ENCODE assay signal across 13 cellular contexts in genomic region chr6:137647762-137648412, GRCh38.
DNase-seq lines count a peak whose midpoint lies in the region; ATAC-seq and TF ChIP-seq lines count a peak whose summit lies in the region.
"Had no signal": no experiment of that assay in that cellular context is flagged by ENCODE, and none has a peak within 500 bp of the region (broad histone marks: within the 10 kb centered on the region; RNA-seq: fewer than 3 reads in every experiment).

No MANE protein-coding gene starts in this region.

- peaks cover 0 to 4% (median 0%) of the 10 kb centered on the region in 3 experiments; a peak in 5 of 7 replicates for H3K36me3 Mint-ChIP-seq in H9 (ENCODE audit: insufficient read depth in 1 of 3, low read depth in 3 of 3)

- no peaks in the 10 kb centered on the region; a peak in 1 of 5 replicates for H3K9me3 Mint-ChIP-seq in H9

- H3K27me3 ChIP-seq in H9 (ENCODE audit: insufficient read depth, low read length) (no peaks in the 10 kb centered on the region), smooth muscle cell (ENCODE audit: low read depth) (no peaks in the 10 kb centered on the region), BE2C (peaks cover 3% of the 10 kb centered on the region; the same call in 1 of the 2 replicates)

- H3K27me3 Mint-ChIP-seq in H9 (ENCODE audit: low read depth) = no peaks in the 10 kb centered on the region

- H3K9me3 ChIP-seq in H9 (ENCODE audit: control insufficient read depth, low read depth, low read length) (no peaks in the 10 kb centered on the region), smooth muscle cell (replicated peaks; ENCODE audit: low read depth) (no peaks in the 10 kb centered on the region), BE2C (no peaks in the 10 kb centered on the region)

- H4K20me1 ChIP-seq in H9 (ENCODE audit: control insufficient read depth, insufficient read depth, insufficient read length) (no peaks in the 10 kb centered on the region), smooth muscle cell (ENCODE audit: low read depth) (no peaks in the 10 kb centered on the region)

- H2BK120ac ChIP-seq in H9 (ENCODE audit: low read depth, low read length, poor library complexity, severe bottlenecking) = no peak overlapping the region

- no peak overlapping the region for H2BK5ac ChIP-seq in H9 (ENCODE audit: insufficient read length, low read length)

- no peaks in the 10 kb centered on the region for H3F3A ChIP-seq in smooth muscle cell (ENCODE audit: low read depth)

- ATAC-seq in GM18868 (IDR thresholded peaks at IDR 0.05; ENCODE audit: unreplicated experiment) = peak; percentile 80
- peak; percentile 51 for ATAC-seq in HG03280 (IDR thresholded peaks at IDR 0.05; ENCODE audit: unreplicated experiment)

- DNase-seq in AG09309 (ENCODE audit: low read depth) (peak; percentile 23), epithelial cell of esophagus (ENCODE audit: low read depth) (peak; percentile 56), H9 (no peak), smooth muscle cell (lab: John Stamatoyannopoulos, UW; ENCODE audit: unreplicated experiment) (no peak), foreskin melanocyte (no peak), BE2C (no peak)
- DNase-seq: aorta; effector memory CD4-positive, alpha-beta T cell; NCI-H2107; T-helper 2 cell had no signal

- H3K4me2 ChIP-seq in H9 (ENCODE audit: insufficient read depth, insufficient read length, low read length) = no peak overlapping the region
- no peak overlapping the region for H3K4me2 ChIP-seq in smooth muscle cell

- H2BK12ac ChIP-seq in H9 (ENCODE audit: insufficient read length, low read depth, low read length) = no peak overlapping the region

- H2AK5ac ChIP-seq in H9 (ENCODE audit: insufficient read length, low read length) = no peak overlapping the region

- no peak overlapping the region for H2BK15ac ChIP-seq in H9 (ENCODE audit: low read depth, low read length)

- H3K56ac ChIP-seq in H9 (ENCODE audit: insufficient read length, low read depth, low read length) = no peak overlapping the region

- H3T11ph ChIP-seq in H9 (ENCODE audit: low read length) = no peak overlapping the region

- no peak overlapping the region for H3K4me3 ChIP-seq in AG09309 (ENCODE audit: control insufficient read depth, low read depth, low read length)
- no peak overlapping the region for H3K4me3 ChIP-seq in epithelial cell of esophagus (ENCODE audit: low read length)
- no peak overlapping the region for H3K4me3 ChIP-seq in smooth muscle cell
- H3K4me3 ChIP-seq in BE2C (ENCODE audit: low read depth, low read length) = no peak overlapping the region

- no peak overlapping the region for H3K27ac Mint-ChIP-seq in H9
- H3K27ac Mint-ChIP-seq: B cell had no signal

- H2AFZ ChIP-seq in H9 (ENCODE audit: low read length) (no peak overlapping the region), smooth muscle cell (ENCODE audit: low read depth) (no peak overlapping the region)

- H3K4me3 Mint-ChIP-seq in H9 = no peak overlapping the region
- H3K4me3 Mint-ChIP-seq: B cell had no signal

- no peak overlapping the region for H2BK20ac ChIP-seq in H9 (ENCODE audit: low read depth, low read length, poor library complexity, severe bottlenecking)

- H3K14ac ChIP-seq in H9 (ENCODE audit: insufficient read depth, low read length) = no peak overlapping the region

- H3K23ac ChIP-seq in H9 (ENCODE audit: insufficient read length, low read depth, low read length) = no peak overlapping the region

- H3K4ac ChIP-seq in H9 (ENCODE audit: low read depth, low read length) = no peak overlapping the region

- H3K36me3 ChIP-seq in smooth muscle cell (ENCODE audit: low read depth) (no peaks in the 10 kb centered on the region), BE2C (no peaks in the 10 kb centered on the region)

- H3K9ac ChIP-seq in H9 (ENCODE audit: extremely low read depth, insufficient read length, low read length) (no peak overlapping the region), smooth muscle cell (ENCODE audit: low read depth) (no peak overlapping the region)

- H3K18ac ChIP-seq in H9 (ENCODE audit: insufficient read length, low read depth, low read length) = no peak overlapping the region

- peaks cover 0 to 6% of the 10 kb centered on the region in 2 experiments; a peak in 1 of 4 replicates for H3K4me1 Mint-ChIP-seq in H9
- H3K4me1 Mint-ChIP-seq: B cell had no signal

- H4K91ac ChIP-seq in H9 (ENCODE audit: insufficient read length, low read depth, low read length) = no peak overlapping the region

- WGBS in H9 (ENCODE audit: extremely low coverage, insufficient read length, low lambda C conversion rate) = no CpG with 5 or more reads among the region's 5 CpGs
- WGBS in smooth muscle cell (ENCODE audit: low lambda C conversion rate) = 62% methylated on average over 5 of the region's 5 CpGs

- H4K5ac ChIP-seq in H9 (ENCODE audit: insufficient read length, low read depth, low read length) = no peak overlapping the region

- no peaks in the 10 kb centered on the region for H3K23me2 ChIP-seq in H9 (ENCODE audit: insufficient read length, low read depth, low read length, poor library complexity, severe bottlenecking)

- no peaks in the 10 kb centered on the region for H3K79me1 ChIP-seq in H9 (ENCODE audit: insufficient read depth, low read depth, low read length, poor library complexity, severe bottlenecking)

- no peak overlapping the region for H4K8ac ChIP-seq in H9 (replicated peaks; ENCODE audit: insufficient read length, low read depth, low read length)

- H3K79me2 ChIP-seq in H9 (ENCODE audit: insufficient read depth, low read length) (no peaks in the 10 kb centered on the region), smooth muscle cell (ENCODE audit: low read depth) (no peaks in the 10 kb centered on the region)

- TF ChIP-seq CTCF in AG09309 (IDR thresholded peaks at IDR 0.05; ENCODE audit: control insufficient read depth, insufficient read depth, low read depth, low read length, missing control alignments) = no peak
- TF ChIP-seq CTCF in epithelial cell of esophagus (IDR thresholded peaks at IDR 0.05; ENCODE audit: insufficient read depth, low read depth, low read length, missing control alignments) = no peak
- no peak for TF ChIP-seq CTCF in H9 (conservative IDR thresholded peaks at IDR 0.05)
- TF ChIP-seq CTCF in smooth muscle cell (IDR thresholded peaks at IDR 0.05; ENCODE audit: borderline replicate concordance, insufficient read depth, poor library complexity, severe bottlenecking) = no peak
- TF ChIP-seq CTCF in BE2C (IDR thresholded peaks at IDR 0.05; ENCODE audit: low read depth, low read length) = no peak

- H3K4me1 ChIP-seq in H9 (ENCODE audit: insufficient read depth, low read length) (no peaks in the 10 kb centered on the region), smooth muscle cell (ENCODE audit: low read depth) (no peaks in the 10 kb centered on the region), BE2C (no peaks in the 10 kb centered on the region)

- H3K27ac ChIP-seq in H9 (ENCODE audit: insufficient read length, low read depth, low read length) (no peak overlapping the region), smooth muscle cell (ENCODE audit: low read depth) (no peak overlapping the region)

Comparison
In these comparisons a context has a peak if more than half of its experiments do, and no peak if none do; other contexts are left out.
1. DNase-seq: peak in AG09309 (single experiment) and epithelial cell of esophagus (single experiment); none in H9 (single experiment), smooth muscle cell (single experiment), foreskin melanocyte (single experiment) and BE2C (single experiment).